ENCODE assay signal across 8 cellular contexts in the genomic region with DNA sequence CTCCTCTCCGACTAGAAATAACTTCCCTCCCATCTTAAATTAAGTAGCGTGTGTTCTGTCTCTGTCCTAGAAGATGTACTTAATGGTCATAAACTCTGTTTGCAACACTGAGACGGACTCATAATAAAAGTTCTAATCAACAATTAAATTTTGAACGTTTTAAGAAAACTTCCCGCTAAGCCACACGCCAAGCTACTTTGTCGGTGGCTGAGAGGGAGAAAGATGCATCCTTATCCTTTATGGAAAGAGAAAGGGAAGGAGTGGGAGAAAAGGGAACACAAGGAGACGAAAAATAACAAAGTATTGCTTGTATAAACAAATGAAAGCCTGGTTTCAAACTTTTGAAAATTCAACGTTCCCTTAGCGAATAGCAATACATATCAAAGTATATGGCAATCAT. TPM values are rescaled to one million over a fixed set of nuclear protein-coding genes. Genes with fewer than 3 reads are reported as not detected.
DNase-seq lines count a peak whose midpoint lies in the region; TF ChIP-seq lines count a peak whose summit lies in the region.

No MANE protein-coding gene starts in this region.

- in situ Hi-C loops in GM13976 (cut with MboI; ENCODE audit: low sequenced_read_pairs, unreplicated experiment), result no loop called here

- H3K9ac ChIP-seq in skeletal muscle tissue (ENCODE audit: low read depth in 1 of 3, low read length in 3 of 3), result peak overlapping the region in 2 of 3 donors; percentile 14 to 60

- peak overlapping the region; percentile 88; the same call in 1 of the 2 replicates for H3K27ac ChIP-seq in RWPE1
- peak overlapping the region; percentile 73 for H3K27ac ChIP-seq in skeletal muscle tissue (ENCODE audit: low read depth, low read length)

- H3K4me3 ChIP-seq in fibroblast of mammary gland (ENCODE audit: control insufficient read depth, low read depth, low read length) (peak overlapping the region; percentile 60), skeletal muscle tissue (ENCODE audit: low read length in 3 of 3) (peak overlapping the region; percentile 71 to 75 (median 71))

- no peaks in the 10 kb centered on the region for H3K9me3 ChIP-seq in skeletal muscle tissue (ENCODE audit: control insufficient read depth in 3 of 3, low read length in 3 of 3)

- intact Hi-C loops in posterior cingulate gyrus (cut with DNase I), result no loop called here

- DNase-seq in NCI-H82 (lab: John Stamatoyannopoulos, UW) (peak; percentile 38), NCI-H82 treated with DMSO at 0.1 percent for 48 hours (lab: John Stamatoyannopoulos, UW; ENCODE audit: unreplicated experiment) (no peak), RWPE1 (ENCODE audit: low spot score) (peak; percentile 14), fibroblast of mammary gland (ENCODE audit: low read depth) (peak; percentile 29), GM13976 (ENCODE audit: low spot score) (no peak), posterior cingulate gyrus (no peak)
- no peak for DNase-seq in effector CD8-positive, alpha-beta T cell (lab: John Stamatoyannopoulos, UW)

- CTCF ChIA-PET in RWPE1 (lab: Yijun Ruan, JAX), result no interaction called here

- peaks cover 0 to 14% (median 4%) of the 10 kb centered on the region in 3 donors for H3K4me1 ChIP-seq in skeletal muscle tissue (ENCODE audit: control insufficient read depth in 3 of 3, insufficient read depth in 3 of 3, low read length in 3 of 3)

- POLR2A ChIA-PET in RWPE1 (lab: Yijun Ruan, JAX; ENCODE audit: low non-redundant PET), result no interaction called here

- TF ChIP-seq CTCF in RWPE1 (conservative IDR thresholded peaks at IDR 0.05; ENCODE audit: low read depth) (no peak), fibroblast of mammary gland (conservative IDR thresholded peaks at IDR 0.05; ENCODE audit: control insufficient read depth, insufficient read depth, low read depth, low read length) (no peak), GM13976 (IDR thresholded peaks at IDR 0.05; ENCODE audit: borderline replicate concordance, control extremely low read depth, extremely low read depth, insufficient read depth, missing control alignments) (no peak)

- H3K27me3 ChIP-seq in skeletal muscle tissue (ENCODE audit: control insufficient read depth in 3 of 3, insufficient read depth in 3 of 3, low read length in 3 of 3), result peaks cover 0 to 7% (median 0%) of the 10 kb centered on the region in 3 donors

- no peaks in the 10 kb centered on the region for H3K36me3 ChIP-seq in skeletal muscle tissue (ENCODE audit: control insufficient read depth in 3 of 3, insufficient read depth in 3 of 3, low read length in 3 of 3)

RNA-seq across cellular contexts. Expression of a gene that starts 0.9 kb away (rescaled TPM):
- total RNA-seq in skeletal muscle tissue, result 60.5 TPM

Comparison
In these comparisons a context has a peak if more than half of its experiments do, and no peak if none do; other contexts are left out.
1. DNase-seq: peak in NCI-H82 (single experiment), RWPE1 (single experiment) and fibroblast of mammary gland (single experiment); none in NCI-H82 treated with DMSO at 0.1 percent for 48 hours (single experiment), GM13976 (single experiment), effector CD8-positive, alpha-beta T cell (single experiment) and posterior cingulate gyrus (0 of 10).